26 cellular contexts compared by ENCODE assay signal in genomic region chr11:79637219-79637618, GRCh38.
A peak's percentile ranks its signal among the peaks of the same experiment; 100 is the strongest.
DNase-seq lines count a peak whose midpoint lies in the region; ATAC-seq, FAIRE-seq and TF ChIP-seq lines count a peak whose summit lies in the region.
"Had no signal": no experiment of that assay in that cellular context is flagged by ENCODE, and none has a peak within 500 bp of the region (broad histone marks: within the 10 kb centered on the region; RNA-seq: fewer than 3 reads in every experiment).

No MANE protein-coding gene starts in this region.

- no peak overlapping the region for H3K9ac ChIP-seq in GM12878 (ENCODE audit: control insufficient read depth, insufficient read depth, low read length)
- H3K9ac ChIP-seq: BLaER1 treated with 17β-estradiol and CSF1 and Interleukin-3, amounts not matched to agents 10 nM and 100 nM; GM23248 had no signal

- no peak for TF ChIP-seq CTCF in GM23338 (conservative IDR thresholded peaks at IDR 0.05; ENCODE audit: low read depth in 2 of 2)
- no peak for TF ChIP-seq CTCF in GM12878 (IDR thresholded peaks at IDR 0.05 in 2 of 3, conservative IDR thresholded peaks at IDR 0.05 in 1 of 3; ENCODE audit: control insufficient read depth in 2 of 3, extremely low read depth in 1 of 3, insufficient read depth in 1 of 3, low read depth in 3 of 3, low read length in 3 of 3)

- CTCF ChIA-PET in GM12878 (lab: Yijun Ruan, JAX) (no interaction called here), T-cell (lab: Charles Lee) (no interaction called here)

- H3K27me3 Mint-ChIP-seq in GM23338 (ENCODE audit: insufficient read depth, low read depth, poor library complexity) (no peaks in the 10 kb centered on the region), T-cell (no peaks in the 10 kb centered on the region)
- H3K27me3 Mint-ChIP-seq: CD4-positive, alpha-beta T cell; CD8-positive, alpha-beta memory T cell had no signal

- intact Hi-C loops in GM12878 (cut with micrococcal nuclease; ENCODE audit: unreplicated experiment) = no loop called here

- 0 out of 2 replicates have a peak overlapping the region, but pooled peaks have one; percentile 14 for H2AFZ ChIP-seq in GM23338
- no peak overlapping the region for H2AFZ ChIP-seq in GM12878 (ENCODE audit: control insufficient read depth, low read depth, low read length)
- H2AFZ ChIP-seq: GM23248 had no signal

- no peaks in the 10 kb centered on the region for H3K9me3 ChIP-seq in GM12878 (replicated peaks; ENCODE audit: control insufficient read depth, insufficient read depth, low read length)
- H3K9me3 ChIP-seq: A549; BE2C; BLaER1 treated with 17β-estradiol and CSF1 and Interleukin-3, amounts not matched to agents 10 nM and 100 nM had no signal

- ATAC-seq in GM23338 (no peak), GM12878 (no peak), T-cell (replicated peaks in 1 of 4) (no peak), GM21825 (IDR thresholded peaks at IDR 0.05; ENCODE audit: unreplicated experiment) (no peak)
- ATAC-seq: A549, HCT116 had no signal

- no peaks in the 10 kb centered on the region for H3K36me3 Mint-ChIP-seq in GM23338 (ENCODE audit: low read depth)
- no peaks in the 10 kb centered on the region for H3K36me3 Mint-ChIP-seq in T-cell
- H3K36me3 Mint-ChIP-seq: CD14-positive monocyte; CD8-positive, alpha-beta memory T cell had no signal

- no peaks in the 10 kb centered on the region for H3K36me3 ChIP-seq in GM23338 (ENCODE audit: insufficient read depth)
- no peaks in the 10 kb centered on the region for H3K36me3 ChIP-seq in GM12878 (ENCODE audit: control insufficient read depth in 2 of 2, insufficient read depth in 2 of 2, low read length in 1 of 2)
- H3K36me3 ChIP-seq: BE2C; BLaER1 treated with 17β-estradiol and CSF1 and Interleukin-3, amounts not matched to agents 10 nM and 100 nM had no signal

- in situ Hi-C loops in GM12878 (cut with MboI) = no loop called here

- H3K4me1 Mint-ChIP-seq in GM23338 (no peaks in the 10 kb centered on the region), T-cell (no peaks in the 10 kb centered on the region)
- H3K4me1 Mint-ChIP-seq: CD14-positive monocyte; CD8-positive, alpha-beta memory T cell had no signal

- H3K27ac Mint-ChIP-seq in GM23338 (no peak overlapping the region), T-cell (no peak overlapping the region)
- H3K27ac Mint-ChIP-seq: CD14-positive monocyte; CD4-positive, alpha-beta T cell; CD8-positive, alpha-beta memory T cell; H9 had no signal

- RAD21 ChIA-PET in GM12878 (lab: Charles Lee; ENCODE audit: unreplicated experiment) = no interaction called here

- POLR2A ChIA-PET in GM12878 (lab: Charles Lee) = no interaction called here
- POLR2A ChIA-PET in T-cell (lab: Charles Lee) = no interaction called here

- BruUV-seq in GM12878 (replicated peaks; lab: Mats Ljungman, UMichigan) = no TSS peak

- H3K4me3 ChIP-seq in GM23338 (no peak overlapping the region), GM12878 (no peak overlapping the region)
- H3K4me3 ChIP-seq: A549; BLaER1 treated with 17β-estradiol and CSF1 and Interleukin-3, amounts not matched to agents 10 nM and 100 nM; GM23248 had no signal

- TF ChIP-seq EP300 in GM12878 (IDR thresholded peaks at IDR 0.05; ENCODE audit: borderline replicate concordance in 1 of 2, control insufficient read depth in 1 of 2, low read depth in 2 of 2, low read length in 2 of 2) = no peak

- H3K4me2 ChIP-seq in GM23338 (no peak overlapping the region), GM12878 (ENCODE audit: control insufficient read depth, insufficient read depth) (no peak overlapping the region)
- H3K4me2 ChIP-seq: A549; BLaER1 treated with 17β-estradiol and CSF1 and Interleukin-3, amounts not matched to agents 10 nM and 100 nM had no signal

- no peaks in the 10 kb centered on the region for H3K4me1 ChIP-seq in GM23338 (ENCODE audit: insufficient read depth)
- H3K4me1 ChIP-seq in GM12878 (ENCODE audit: control insufficient read depth, insufficient read depth, low read length) = no peaks in the 10 kb centered on the region
- H3K4me1 ChIP-seq: A549; BE2C; BLaER1 treated with 17β-estradiol and CSF1 and Interleukin-3, amounts not matched to agents 10 nM and 100 nM had no signal

- no peaks in the 10 kb centered on the region for H3K79me2 ChIP-seq in GM23338 (replicated peaks; ENCODE audit: insufficient read depth)
- H3K79me2 ChIP-seq in GM12878 (ENCODE audit: control insufficient read depth, insufficient read depth, low read length) = no peaks in the 10 kb centered on the region

- H3K27me3 ChIP-seq in GM23338 (ENCODE audit: insufficient read depth) (no peaks in the 10 kb centered on the region), GM12878 (replicated peaks in 1 of 2; ENCODE audit: control insufficient read depth in 2 of 2, insufficient read depth in 2 of 2, low read length in 1 of 2) (no peaks in the 10 kb centered on the region)
- H3K27me3 ChIP-seq: BE2C; BLaER1 treated with 17β-estradiol and CSF1 and Interleukin-3, amounts not matched to agents 10 nM and 100 nM had no signal

- TF ChIP-seq POLR2A in GM12878 (IDR thresholded peaks at IDR 0.05; ENCODE audit: low read depth, low read length) = no peak

- SMC1A ChIA-PET in GM12878 (lab: Charles Lee; ENCODE audit: uncharacterized antibody, unreplicated experiment) = no interaction called here

- FAIRE-seq in GM12878 (lab: Jason Lieb, UNC) = no peak
- FAIRE-seq: A549, D721Med, GM12891, GM18507 had no signal

- H3K9me3 Mint-ChIP-seq in GM23338 = no peaks in the 10 kb centered on the region
- H3K9me3 Mint-ChIP-seq in T-cell = peaks cover 10% of the 10 kb centered on the region in 3 donors
- H3K9me3 Mint-ChIP-seq: H9 had no signal

- no peak for DNase-seq in GM23338 (ENCODE audit: low spot score)
- peak; percentile 7 for DNase-seq in RPMI7951 (ENCODE audit: low read depth)
- no peak for DNase-seq in GM12878 (ENCODE audit: low read depth, low spot score)
- DNase-seq in renal cortical epithelial cell (ENCODE audit: low read depth) = peak; percentile 59
- DNase-seq in T-cell = no peak
- no peak for DNase-seq in stimulated activated CD4-positive, alpha-beta T cell treated with anti-CD3 and anti-CD28 coated beads, Interleukin-4, amount 100 ng/mL, for 24 hours
- DNase-seq: 8988T; ACHN; AML-193; BE2C; CD4-positive, alpha-beta T cell; CD8-positive, alpha-beta memory T cell; DMS 273 treated with DMSO at 0.1 percent for 48 hours; DMS79; EL; GDM1; GM23248; H9 had no signal

- WGBS in GM12878 (ENCODE audit: insufficient coverage, insufficient replicate concordance, low lambda C conversion rate, missing lambda C conversion rate) = 15% methylated on average over 6 of the region's 6 CpGs

- H3F3A ChIP-seq in GM23338 (replicated peaks; ENCODE audit: low read depth) = no peaks in the 10 kb centered on the region

- H3K4me3 Mint-ChIP-seq in GM23338 = no peak overlapping the region
- H3K4me3 Mint-ChIP-seq in T-cell = no peak overlapping the region
- H3K4me3 Mint-ChIP-seq: CD14-positive monocyte; CD4-positive, alpha-beta T cell; CD8-positive, alpha-beta memory T cell; H9 had no signal

- no peaks in the 10 kb centered on the region for H4K20me1 ChIP-seq in GM23338 (replicated peaks; ENCODE audit: insufficient read depth)
- H4K20me1 ChIP-seq in GM12878 (ENCODE audit: control insufficient read depth, insufficient read depth) = no peaks in the 10 kb centered on the region
- H4K20me1 ChIP-seq: BLaER1 treated with 17β-estradiol and CSF1 and Interleukin-3, amounts not matched to agents 10 nM and 100 nM had no signal

- H3K27ac ChIP-seq in GM23338 (ENCODE audit: low read depth) (no peak overlapping the region), GM12878 (ENCODE audit: control insufficient read depth, insufficient read depth) (no peak overlapping the region)
- H3K27ac ChIP-seq: A549; BLaER1 treated with 17β-estradiol and CSF1 and Interleukin-3, amounts not matched to agents 10 nM and 100 nM; GM23248 had no signal

- no peak for TF ChIP-seq RAD21 in GM12878 (IDR thresholded peaks at IDR 0.05; ENCODE audit: insufficient read depth, low read depth, low read length)

- peaks cover 7% of the 10 kb centered on the region; the same call in 1 of the 2 replicates for H3K9me2 ChIP-seq in GM23338 (ENCODE audit: insufficient read depth)

TF ChIP-seq in GM23338, 12 proteins besides CTCF, POLR2A, EP300 and RAD21 (continues in another document):
- TF ChIP-seq ETS1 (IDR thresholded peaks at IDR 0.05) (no peak), ZNF114 (CRISPR knock-in tag; IDR thresholded peaks at IDR 0.05) (no peak), CREB1 (CRISPR knock-in tag; IDR thresholded peaks at IDR 0.05; ENCODE audit: low read depth) (no peak), EZH2phosphoT487 (IDR thresholded peaks at IDR 0.05; ENCODE audit: unreplicated experiment) (no peak)

TF ChIP-seq in GM12878, 131 proteins besides CTCF, POLR2A, EP300 and RAD21 (continues in another document):
- TF ChIP-seq YBX1 (IDR thresholded peaks at IDR 0.05) = no peak
- no peak for TF ChIP-seq KLF5 (IDR thresholded peaks at IDR 0.05; ENCODE audit: partially characterized antibody)
- no peak for TF ChIP-seq ZZZ3 (IDR thresholded peaks at IDR 0.05; ENCODE audit: control insufficient read depth, insufficient read length, low read depth)
- TF ChIP-seq BCL3 (IDR thresholded peaks at IDR 0.05; ENCODE audit: borderline replicate concordance, insufficient read depth, low read depth, low read length, poor library complexity, severe bottlenecking) = peak; percentile 67
- TF ChIP-seq PKNOX1 (IDR thresholded peaks at IDR 0.05) = no peak
- TF ChIP-seq BHLHE40 (IDR thresholded peaks at IDR 0.05; ENCODE audit: borderline replicate concordance in 1 of 2, low read depth in 2 of 2, low read length in 1 of 2) = no peak
- TF ChIP-seq ZNF207 (IDR thresholded peaks at IDR 0.05; ENCODE audit: borderline replicate concordance) = no peak

Comparison
In these comparisons a context has a peak if more than half of its experiments do, and no peak if none do; other contexts are left out.
1. DNase-seq: peak in RPMI7951 (single experiment) and renal cortical epithelial cell (single experiment); none in GM23338 (single experiment), GM12878 (single experiment), T-cell (0 of 34) and stimulated activated CD4-positive, alpha-beta T cell treated with anti-CD3 and anti-CD28 coated beads, Interleukin-4, amount 100 ng/mL, for 24 hours (single experiment).